20 cellular contexts compared by ENCODE assay signal in genomic region chr9:110282023-110282766, GRCh38. TPM values are rescaled to one million over a fixed set of nuclear protein-coding genes. Genes with fewer than 3 reads are reported as not detected.
A peak's percentile ranks its signal among the peaks of the same experiment; 100 is the strongest.
DNase-seq lines count a peak whose midpoint lies in the region; ATAC-seq and TF ChIP-seq lines count a peak whose summit lies in the region.
"Had no signal": no experiment of that assay in that cellular context is flagged by ENCODE, and none has a peak within 500 bp of the region (broad histone marks: within the 10 kb centered on the region; RNA-seq: fewer than 3 reads in every experiment).

No MANE protein-coding gene starts in this region.

- TF ChIP-seq CTCF in astrocyte of the spinal cord (IDR thresholded peaks at IDR 0.05; ENCODE audit: low read depth, low read length) (no peak), mucosa of descending colon (IDR thresholded peaks at IDR 0.05) (no peak)

- H3K9me3 Mint-ChIP-seq in naive thymus-derived CD8-positive, alpha-beta T cell, result peaks cover 0 to 3% (median 0%) of the 10 kb centered on the region in 9 donors
- H3K9me3 Mint-ChIP-seq: GM23338; stimulated activated naive B cell treated with anti-CD40 and anti-IgM and Interleukin-4, amounts not matched to agents 10 μg/mL and 1 μg/mL and 100 μg/mL, for 72 hours had no signal

- peaks cover 0 to 6% (median 4%) of the 10 kb centered on the region in 5 donors for H3K27me3 Mint-ChIP-seq in naive thymus-derived CD8-positive, alpha-beta T cell

- intact Hi-C loops in mucosa of descending colon (cut with DNase I, micrococcal nuclease), result no loop called here

- no peaks in the 10 kb centered on the region for H3K36me3 Mint-ChIP-seq in naive thymus-derived CD8-positive, alpha-beta T cell
- H3K36me3 Mint-ChIP-seq: stimulated activated naive B cell treated with anti-CD40 and anti-IgM and Interleukin-4, amounts not matched to agents 10 μg/mL and 1 μg/mL and 100 μg/mL, for 72 hours had no signal

- H3K4me1 ChIP-seq in mucosa of descending colon (ENCODE audit: low read depth), result peaks cover 8% of the 10 kb centered on the region
- H3K4me1 ChIP-seq: sigmoid colon had no signal

- no peaks in the 10 kb centered on the region for H3K36me3 ChIP-seq in mucosa of descending colon (ENCODE audit: low read depth)
- H3K36me3 ChIP-seq: sigmoid colon had no signal

- no peaks in the 10 kb centered on the region for H3K4me1 Mint-ChIP-seq in naive thymus-derived CD8-positive, alpha-beta T cell
- H3K4me1 Mint-ChIP-seq: stimulated activated naive B cell treated with anti-CD40 and anti-IgM and Interleukin-4, amounts not matched to agents 10 μg/mL and 1 μg/mL and 100 μg/mL, for 72 hours had no signal

- H3K9me3 ChIP-seq in mucosa of descending colon, result no peaks in the 10 kb centered on the region
- H3K9me3 ChIP-seq: sigmoid colon had no signal

- H3K27ac Mint-ChIP-seq in naive thymus-derived CD8-positive, alpha-beta T cell, result no peak overlapping the region
- H3K27ac Mint-ChIP-seq: activated CD8-positive, alpha-beta T cell treated with anti-CD3 and anti-CD28 coated beads, Interleukin-2, amount 10 ng/mL, durations not matched to agents 7 days and 5 days; GM23338; stimulated activated naive B cell treated with anti-CD40 and anti-IgM and Interleukin-4, amounts not matched to agents 10 μg/mL and 1 μg/mL and 100 μg/mL, for 72 hours had no signal

- in situ Hi-C loops in astrocyte of the spinal cord (cut with HindIII; ENCODE audit: low sequenced_read_pairs), result no loop called here

- H3K4me3 Mint-ChIP-seq in naive thymus-derived CD8-positive, alpha-beta T cell, result no peak overlapping the region
- H3K4me3 Mint-ChIP-seq: activated CD8-positive, alpha-beta T cell treated with anti-CD3 and anti-CD28 coated beads, Interleukin-2, amount 10 ng/mL, durations not matched to agents 7 days and 5 days; GM23338; stimulated activated naive B cell treated with anti-CD40 and anti-IgM and Interleukin-4, amounts not matched to agents 10 μg/mL and 1 μg/mL and 100 μg/mL, for 72 hours had no signal

- ATAC-seq in mucosa of descending colon (peak; percentile 44), GM21786 (IDR thresholded peaks at IDR 0.05; ENCODE audit: unreplicated experiment) (no peak)
- ATAC-seq in naive thymus-derived CD8-positive, alpha-beta T cell, result no peak
- ATAC-seq: activated CD8-positive, alpha-beta T cell treated with anti-CD3 and anti-CD28 coated beads, Interleukin-2, amount 10 ng/mL, durations not matched to agents 7 days and 5 days; GM23338; stimulated activated naive B cell treated with anti-CD40 and anti-IgM and Interleukin-4, amounts not matched to agents 10 μg/mL and 1 μg/mL and 100 μg/mL, for 72 hours had no signal

- H3K4me3 ChIP-seq in astrocyte of the spinal cord (ENCODE audit: low read depth, low read length) (no peak overlapping the region), mucosa of descending colon (no peak overlapping the region)
- H3K4me3 ChIP-seq: GM23338, lung, sigmoid colon, SK-N-MC had no signal

- POLR2A ChIA-PET in naive thymus-derived CD8-positive, alpha-beta T cell (lab: Charles Lee), result interaction anchor here (0.8 kb wide), 1 partner anchor 8 kb away, joined by 3 read pairs; no protein-coding TSS in a partner anchor

- DNase-seq in AG20443 (ENCODE audit: low spot score) (peak; percentile 22), MV-4-11 (lab: John Stamatoyannopoulos, UW) (peak; percentile 98), astrocyte of the spinal cord (ENCODE audit: low read depth, low spot score) (peak; percentile 10), mucosa of descending colon (no peak), NCI-H2171 (lab: John Stamatoyannopoulos, UW) (no peak)
- no peak for DNase-seq in naive thymus-derived CD8-positive, alpha-beta T cell
- DNase-seq in stimulated activated naive CD4-positive, alpha-beta T cell treated with Interleukin-2 at 50 U/mL for 16 hours (lab: John Stamatoyannopoulos, UW), result no peak
- DNase-seq: activated CD8-positive, alpha-beta T cell treated with anti-CD3 and anti-CD28 coated beads, Interleukin-2, amount 10 ng/mL, durations not matched to agents 7 days and 5 days; activated effector memory CD4-positive, alpha-beta T cell treated with anti-CD3 and anti-CD28 coated beads, Interleukin-2, amount 50 U/mL, for 16 hours; DMS153; hypothalamus; NCI-H2107; sigmoid colon; stimulated activated naive B cell treated with anti-CD40 and anti-IgM and Interleukin-4, amounts not matched to agents 10 μg/mL and 1 μg/mL and 100 μg/mL, for 72 hours had no signal

RNA-seq across cellular contexts. Expression of gene TXN, which starts 25.9 kb away (rescaled TPM):
- total RNA-seq in mucosa of descending colon, result 100 to 1,000 TPM; 228 to 441 (median 422) TPM
- 10 to 100 TPM; 28.7 to 29.8 TPM for total RNA-seq in naive thymus-derived CD8-positive, alpha-beta T cell
- 100 to 1,000 TPM in 1 of 3 donors, 10 to 100 TPM in 2; 46.2 to 104 (median 72.1) TPM for polyA plus RNA-seq in naive thymus-derived CD8-positive, alpha-beta T cell

RNA-seq across cellular contexts. Expression of gene TXNDC8, which starts 55.5 kb away (rescaled TPM):
- not detected for total RNA-seq in mucosa of descending colon
- total RNA-seq in naive thymus-derived CD8-positive, alpha-beta T cell, result not detected
- not detected for polyA plus RNA-seq in naive thymus-derived CD8-positive, alpha-beta T cell
- total RNA-seq: activated CD8-positive, alpha-beta T cell treated with anti-CD3 and anti-CD28 coated beads, Interleukin-2, amount 10 ng/mL, durations not matched to agents 7 days and 5 days; GM23338; lung; sigmoid colon had no signal
- polyA plus RNA-seq: AG04450, esophagus, GM23338, lung, sigmoid colon had no signal

Comparison
In these comparisons a context has a peak if more than half of its experiments do, and no peak if none do; other contexts are left out.
1. DNase-seq: peak in AG20443 (single experiment), MV-4-11 (single experiment) and astrocyte of the spinal cord (single experiment); none in mucosa of descending colon (0 of 3), naive thymus-derived CD8-positive, alpha-beta T cell (0 of 10), NCI-H2171 (single experiment) and stimulated activated naive CD4-positive, alpha-beta T cell treated with Interleukin-2 at 50 U/mL for 16 hours (single experiment).
2. RNA of gene TXN, which starts 25.9 kb away (total RNA-seq): 228 to 441 TPM in mucosa of descending colon; 28.7 to 29.8 TPM in naive thymus-derived CD8-positive, alpha-beta T cell; every median in the first group is over 4 times any median in the second.